Comparison of ENCODE assay signal across 8 cellular contexts in the genomic region with DNA sequence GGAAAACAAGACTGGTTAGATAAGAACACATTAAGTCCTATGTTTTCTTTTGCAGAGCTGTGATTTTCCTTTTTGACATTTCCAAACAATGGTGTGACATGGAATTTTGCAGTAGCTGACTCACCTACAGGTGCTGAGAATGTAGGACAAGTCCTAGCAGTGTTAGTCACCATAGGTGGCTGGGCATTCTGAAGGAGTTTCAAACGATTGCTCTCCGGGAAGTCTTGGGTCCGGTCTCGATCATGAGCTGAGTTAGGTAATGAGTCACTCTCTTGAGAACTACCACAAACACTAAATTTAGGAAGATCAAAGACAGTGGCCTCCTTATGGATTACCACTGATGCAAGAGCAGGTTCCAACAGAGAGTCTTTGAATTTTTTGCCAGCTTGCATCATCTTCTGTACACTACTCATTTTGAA. TPM values are rescaled to one million over a fixed set of nuclear protein-coding genes. Genes with fewer than 3 reads are reported as not detected.
DNase-seq lines count a peak whose midpoint lies in the region; ATAC-seq and TF ChIP-seq lines count a peak whose summit lies in the region.

No MANE protein-coding gene starts in this region.

- H3K27ac ChIP-seq in A673 (ENCODE audit: low read depth, low read length, poor library complexity, severe bottlenecking): no peak overlapping the region

- no peak overlapping the region for H3K4me3 ChIP-seq in A673 (ENCODE audit: low read depth, low read length, poor library complexity, severe bottlenecking)

- peaks cover 10% of the 10 kb centered on the region for H3K36me3 Mint-ChIP-seq in IgD-negative memory B cell

- H3K9me3 ChIP-seq in A673 (ENCODE audit: low read depth, low read length, poor library complexity, severe bottlenecking): no peaks in the 10 kb centered on the region

- H3K27me3 Mint-ChIP-seq in IgD-negative memory B cell: no peaks in the 10 kb centered on the region

- TF ChIP-seq CTCF in A673 (conservative IDR thresholded peaks at IDR 0.05; ENCODE audit: low read depth, low read length): no peak

- H3K36me3 ChIP-seq in A673 (ENCODE audit: insufficient read depth, low read length, poor library complexity, severe bottlenecking): peaks cover 33% of the 10 kb centered on the region

- BruUV-seq in A673 (replicated peaks; lab: Mats Ljungman, UMichigan): no TSS peak

- H3K27me3 ChIP-seq in A673 (replicated peaks; ENCODE audit: insufficient read depth, low read depth, low read length, poor library complexity): no peaks in the 10 kb centered on the region

- ATAC-seq in GM19463 (IDR thresholded peaks at IDR 0.05; ENCODE audit: unreplicated experiment) (peak; percentile 42), HG02840 (IDR thresholded peaks at IDR 0.05; ENCODE audit: low FRiP score, unreplicated experiment) (no peak)

- DNase-seq in AG08395 (ENCODE audit: low spot score) (peak; percentile 35), dermis blood vessel endothelial cell (peak; percentile 97), NCI-H1694 (lab: John Stamatoyannopoulos, UW) (no peak), A673 (ENCODE audit: low spot score) (no peak), NCI-H1930 (lab: John Stamatoyannopoulos, UW) (no peak)

- no peaks in the 10 kb centered on the region for H3K9me3 Mint-ChIP-seq in IgD-negative memory B cell

- H3K4me1 ChIP-seq in A673 (ENCODE audit: insufficient read depth, low read length, poor library complexity, severe bottlenecking): peaks cover 12% of the 10 kb centered on the region

- CTCF ChIA-PET in A673 (lab: Charles Lee): no interaction called here

- H3K27ac Mint-ChIP-seq in IgD-negative memory B cell: peak overlapping the region in 2 of 3 donors; percentile 24 to 30

- H3K4me3 Mint-ChIP-seq in IgD-negative memory B cell: peak overlapping the region in 1 of 4 donors; percentile 60

- intact Hi-C loops in A673 (cut with micrococcal nuclease; ENCODE audit: unreplicated experiment): no loop called here

- peaks cover 4 to 26% (median 16%) of the 10 kb centered on the region in 3 donors for H3K4me1 Mint-ChIP-seq in IgD-negative memory B cell

- POLR2A ChIA-PET in A673 (lab: Charles Lee; ENCODE audit: low non-redundant PET): no interaction called here

RNA-seq across cellular contexts. Expression of gene FIGNL1, which starts 3.6 kb away (rescaled TPM):
- 7.4 TPM for polyA plus RNA-seq in IgD-negative memory B cell
- 32.2 and 52.0 TPM in 2 replicates for total RNA-seq in dermis blood vessel endothelial cell
- 38.8 and 41.3 TPM in 2 replicates for total RNA-seq in A673 (2021)

Comparison
In these comparisons a context has a peak if more than half of its experiments do, and no peak if none do; other contexts are left out.
1. DNase-seq: peak in AG08395 (single experiment) and dermis blood vessel endothelial cell (single experiment); none in NCI-H1694 (single experiment), A673 (single experiment) and NCI-H1930 (0 of 2).